ENCODE assay signal across 19 cellular contexts in the genomic region with DNA sequence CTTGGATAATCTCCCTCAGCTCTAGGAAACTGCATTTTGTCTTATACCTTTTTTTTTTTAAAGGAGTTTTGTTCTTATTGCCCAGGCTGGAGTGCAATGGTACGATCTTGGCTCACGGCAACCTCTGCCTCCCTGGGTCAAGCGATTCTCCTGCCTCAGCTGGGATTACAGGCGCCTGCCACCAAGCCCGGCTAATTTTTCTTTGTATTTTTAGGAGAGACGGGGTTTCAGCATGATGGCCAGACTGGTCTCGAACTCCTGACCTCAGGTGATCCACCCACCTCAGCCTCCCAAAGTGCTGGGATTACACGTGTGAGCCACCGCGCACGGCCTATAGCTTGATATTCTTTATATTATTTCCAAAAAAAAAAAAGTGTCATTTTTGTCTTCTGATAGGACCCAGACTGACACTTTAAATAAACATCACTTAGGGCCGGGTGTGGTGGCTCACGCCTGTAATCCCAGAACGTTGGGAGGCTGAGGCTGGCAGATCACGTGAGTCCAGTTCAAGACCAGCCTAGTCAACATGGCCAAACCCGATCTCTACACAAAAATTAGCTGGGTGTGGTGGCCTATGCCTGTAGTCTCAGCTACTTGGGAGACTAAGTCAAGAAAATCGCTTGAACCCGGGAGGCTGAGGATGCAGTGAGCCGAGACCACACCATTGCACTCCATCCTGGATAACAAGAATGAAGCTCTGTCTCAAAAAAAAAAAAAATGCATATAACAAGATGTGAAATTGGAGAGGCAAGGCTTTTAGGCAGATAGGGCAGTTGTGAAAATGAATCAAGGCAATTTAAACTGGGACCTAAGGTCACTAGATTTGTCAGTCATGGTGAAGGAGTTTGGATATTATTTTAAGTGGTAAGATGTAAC. TPM values are rescaled to one million over a fixed set of nuclear protein-coding genes. Genes with fewer than 3 reads are reported as not detected.
DNase-seq lines count a peak whose midpoint lies in the region; ATAC-seq and TF ChIP-seq lines count a peak whose summit lies in the region.
"Had no signal": no experiment of that assay in that cellular context is flagged by ENCODE, and none has a peak within 500 bp of the region (broad histone marks: within the 10 kb centered on the region; RNA-seq: fewer than 3 reads in every experiment).

No MANE protein-coding gene starts in this region.

- no peak for TF ChIP-seq CTCF in cardiac muscle cell (IDR thresholded peaks at IDR 0.05; ENCODE audit: low read depth, low read length)
- TF ChIP-seq CTCF in WTC11 (IDR thresholded peaks at IDR 0.05) = no peak
- no peak for TF ChIP-seq CTCF in type B pancreatic cell (conservative IDR thresholded peaks at IDR 0.05)
- no peak for TF ChIP-seq CTCF in upper lobe of left lung (IDR thresholded peaks at IDR 0.05)

- H3K9me3 Mint-ChIP-seq in WTC11 (no peaks in the 10 kb centered on the region), type B pancreatic cell (no peaks in the 10 kb centered on the region)
- H3K9me3 Mint-ChIP-seq: activated naive CD8-positive, alpha-beta T cell treated with anti-CD3 and anti-CD28 coated beads for 36 hours; stimulated activated memory B cell treated with anti-CD40 and anti-IgM and Interleukin-4, amounts not matched to agents 10 μg/mL and 1 μg/mL and 100 μg/mL, for 72 hours had no signal

- H3K9me3 ChIP-seq in cardiac muscle cell (ENCODE audit: low read depth) = no peaks in the 10 kb centered on the region
- H3K9me3 ChIP-seq in upper lobe of left lung = no peaks in the 10 kb centered on the region
- H3K9me3 ChIP-seq: ovary, vagina had no signal

- no peak overlapping the region for H3K4me3 ChIP-seq in cardiac muscle cell
- H3K4me3 ChIP-seq in upper lobe of left lung = no peak overlapping the region
- H3K4me3 ChIP-seq: lung, ovary, vagina had no signal

- DNase-seq in cardiac muscle cell (ENCODE audit: low read depth in 1 of 2, low spot score in 1 of 2) (no peak), Right ventricle myocardium inferior (ENCODE audit: missing footprints) (no peak), WTC11 (ENCODE audit: low spot score) (no peak), islet precursor cell (peak; percentile 70), type B pancreatic cell (ENCODE audit: extremely low spot score, unreplicated experiment) (no peak), upper lobe of left lung (no peak), amygdala (lab: John Stamatoyannopoulos, UW) (no peak), NCI-H510A (lab: John Stamatoyannopoulos, UW) (no peak)
- DNase-seq: activated naive CD8-positive, alpha-beta T cell treated with anti-CD3 and anti-CD28 coated beads for 36 hours; activated T-cell treated with anti-CD3 and anti-CD28 coated beads, Interleukin-2, amount 50 U/mL, for 48 hours; C1 segment of cervical spinal cord; NCI-H446; ovary; retina had no signal

- no peaks in the 10 kb centered on the region for H3K27me3 ChIP-seq in cardiac muscle cell
- no peaks in the 10 kb centered on the region for H3K27me3 ChIP-seq in upper lobe of left lung
- H3K27me3 ChIP-seq: ovary, vagina had no signal

- POLR2A ChIA-PET in WTC11 (lab: Charles Lee) = interaction anchor here (0.6 to 1.5 kb wide), 4 partner anchors 11 to 57 kb away, joined by 4 to 8 read pairs (median 4); no protein-coding TSS in a partner anchor

- peaks cover 59% of the 10 kb centered on the region for H3K4me1 Mint-ChIP-seq in WTC11
- no peaks in the 10 kb centered on the region for H3K4me1 Mint-ChIP-seq in type B pancreatic cell (ENCODE audit: unreplicated experiment)

- H3K4me1 ChIP-seq in cardiac muscle cell (ENCODE audit: low read depth) = no peaks in the 10 kb centered on the region
- H3K4me1 ChIP-seq in upper lobe of left lung = no peaks in the 10 kb centered on the region
- H3K4me1 ChIP-seq: vagina had no signal

- no peak for TF ChIP-seq POLR2A in upper lobe of left lung (IDR thresholded peaks at IDR 0.05)

- no peak overlapping the region for H3K4me3 Mint-ChIP-seq in WTC11
- H3K4me3 Mint-ChIP-seq in type B pancreatic cell = peak overlapping the region; percentile 17
- H3K4me3 Mint-ChIP-seq: activated naive CD8-positive, alpha-beta T cell treated with anti-CD3 and anti-CD28 coated beads for 36 hours; stimulated activated memory B cell treated with anti-CD40 and anti-IgM and Interleukin-4, amounts not matched to agents 10 μg/mL and 1 μg/mL and 100 μg/mL, for 72 hours had no signal

- WGBS in upper lobe of left lung, 2 donors = 90 to 93% methylated on average over 19 of the region's 19 CpGs

- H3K27ac Mint-ChIP-seq in WTC11 (peak overlapping the region; percentile 97), type B pancreatic cell (peak overlapping the region; percentile 80)
- H3K27ac Mint-ChIP-seq: activated naive CD8-positive, alpha-beta T cell treated with anti-CD3 and anti-CD28 coated beads for 36 hours; stimulated activated memory B cell treated with anti-CD40 and anti-IgM and Interleukin-4, amounts not matched to agents 10 μg/mL and 1 μg/mL and 100 μg/mL, for 72 hours had no signal

- H3K36me3 ChIP-seq in cardiac muscle cell = peaks cover 38% of the 10 kb centered on the region
- H3K36me3 ChIP-seq in upper lobe of left lung = peaks cover 21 to 48% (median 42%) of the 10 kb centered on the region in 4 donors
- H3K36me3 ChIP-seq: ovary had no signal

- no peaks in the 10 kb centered on the region for H3K27me3 Mint-ChIP-seq in WTC11 (ENCODE audit: low read depth)
- no peaks in the 10 kb centered on the region for H3K27me3 Mint-ChIP-seq in type B pancreatic cell
- H3K27me3 Mint-ChIP-seq: activated naive CD8-positive, alpha-beta T cell treated with anti-CD3 and anti-CD28 coated beads for 36 hours; stimulated activated memory B cell treated with anti-CD40 and anti-IgM and Interleukin-4, amounts not matched to agents 10 μg/mL and 1 μg/mL and 100 μg/mL, for 72 hours had no signal

- H3K27ac ChIP-seq in cardiac muscle cell (peak overlapping the region; percentile 57), upper lobe of left lung (no peak overlapping the region)
- H3K27ac ChIP-seq: ovary, vagina had no signal

- H3K36me3 Mint-ChIP-seq in WTC11 (peaks cover 48% of the 10 kb centered on the region), type B pancreatic cell (peaks cover 42% of the 10 kb centered on the region)

- no peak for TF ChIP-seq EP300 in upper lobe of left lung (IDR thresholded peaks at IDR 0.05)

- intact Hi-C loops in Right ventricle myocardium inferior (cut with DNase I) = no loop called here

- CTCF ChIA-PET in WTC11 (lab: Charles Lee) = interaction anchor here (0.6 to 2.9 kb wide), 6 partner anchors 16 to 272 kb away, joined by 3 to 17 read pairs (median 3); no protein-coding TSS in a partner anchor

- ATAC-seq in Right ventricle myocardium inferior (no peak), WTC11 (no peak), upper lobe of left lung (ENCODE audit: low FRiP score in 2 of 2) (no peak)
- ATAC-seq: HCT116; stimulated activated memory B cell treated with anti-CD40 and anti-IgM and Interleukin-4, amounts not matched to agents 10 μg/mL and 1 μg/mL and 100 μg/mL, for 72 hours had no signal

TF ChIP-seq in WTC11, 78 proteins besides CTCF, POLR2A, EP300 and RAD21 (continues in another document):
- no peak for TF ChIP-seq JUN (CRISPR knock-in tag; IDR thresholded peaks at IDR 0.05)
- no peak for TF ChIP-seq AFF4 (CRISPR knock-in tag; IDR thresholded peaks at IDR 0.05; ENCODE audit: borderline replicate concordance)
- TF ChIP-seq TCF7 (CRISPR knock-in tag; IDR thresholded peaks at IDR 0.05; ENCODE audit: low read depth) = no peak
- no peak for TF ChIP-seq ZNF423 (CRISPR knock-in tag; IDR thresholded peaks at IDR 0.05)
- TF ChIP-seq NR1H2 (CRISPR knock-in tag; IDR thresholded peaks at IDR 0.05) = no peak
- no peak for TF ChIP-seq CREB1 (CRISPR knock-in tag; IDR thresholded peaks at IDR 0.05)
- no peak for TF ChIP-seq ELF4 (CRISPR knock-in tag; IDR thresholded peaks at IDR 0.05; ENCODE audit: low read depth)
- TF ChIP-seq ZNF232 (CRISPR knock-in tag; IDR thresholded peaks at IDR 0.05) = 0 out of 2 replicates have a peak, but pooled peaks have one; percentile 21
- no peak for TF ChIP-seq JAZF1 (CRISPR knock-in tag; IDR thresholded peaks at IDR 0.05)
- TF ChIP-seq GTF2I (CRISPR knock-in tag; conservative IDR thresholded peaks at IDR 0.05) = no peak
- TF ChIP-seq NR2C2 (CRISPR knock-in tag; IDR thresholded peaks at IDR 0.05) = no peak

RNA-seq across cellular contexts. Expression of gene SLC2A3, which starts 18.4 kb away (rescaled TPM):
- total RNA-seq in cardiac muscle cell (251 and 267 TPM in 2 replicates), Right ventricle myocardium inferior (11.7 TPM), WTC11 (2021) (717 to 819 TPM (median 816 TPM) in 3 replicates), type B pancreatic cell (ENCODE audit: low replicate concordance) (214 and 2,005 TPM in 2 replicates), upper lobe of left lung (100 to 1,000 TPM in 2 of 6 donors, 10 to 100 TPM in 4; 43.0 to 148 (median 63.4) TPM)
- polyA plus RNA-seq in cardiac muscle cell = 349 and 363 TPM in 2 replicates

RNA-seq across cellular contexts. Expression of gene SLC2A14, which starts 44.9 kb away (rescaled TPM):
- 0.07 TPM in 1 of 2 replicates, not detected in the other for total RNA-seq in cardiac muscle cell
- 0.26 and 0.47 TPM in 2 replicates for polyA plus RNA-seq in cardiac muscle cell
- not detected for total RNA-seq in Right ventricle myocardium inferior
- 24.4 to 28.8 TPM (median 26.7 TPM) in 3 replicates for total RNA-seq in WTC11 (2021)
- 7.0 and 50.0 TPM in 2 replicates for total RNA-seq in type B pancreatic cell (ENCODE audit: low replicate concordance)
- total RNA-seq in upper lobe of left lung = 1 to 10 TPM in 1 of 6 donors, under 1 TPM in 1, not detected in 4; 0.17 to 3.2 TPM
- total RNA-seq: M059J, vagina had no signal
